In genomic region chrX:31604629-31605221, GRCh38 we compare ENCODE assay signal across 13 cellular contexts.
DNase-seq lines count a peak whose midpoint lies in the region; ATAC-seq and TF ChIP-seq lines count a peak whose summit lies in the region.
"Had no signal": no experiment of that assay in that cellular context is flagged by ENCODE, and none has a peak within 500 bp of the region (broad histone marks: within the 10 kb centered on the region; RNA-seq: fewer than 3 reads in every experiment).

No MANE protein-coding gene starts in this region.

- DNase-seq in NB4 (ENCODE audit: low read depth) (peak; percentile 1), tibial artery (no peak), NCI-H2081 (lab: John Stamatoyannopoulos, UW) (no peak), Calu3 (no peak), heart right ventricle (no peak)
- DNase-seq: activated naive CD8-positive, alpha-beta T cell treated with anti-CD3 and anti-CD28 coated beads, Interleukin-2, amount 10 ng/mL, durations not matched to agents 7 days and 5 days; NCI-H1930; right cardiac atrium had no signal

- H3K36me3 ChIP-seq in tibial artery (no peaks in the 10 kb centered on the region), heart right ventricle (no peaks in the 10 kb centered on the region)
- H3K36me3 ChIP-seq: tibial nerve had no signal

- TF ChIP-seq CTCF in NB4 (IDR thresholded peaks at IDR 0.05; ENCODE audit: low read depth, low read length) (no peak), tibial artery (IDR thresholded peaks at IDR 0.05) (no peak), Calu3 (IDR thresholded peaks at IDR 0.05; ENCODE audit: unreplicated experiment) (no peak), heart right ventricle (IDR thresholded peaks at IDR 0.05) (no peak)

- no TSS peak for BruUV-seq in Calu3 (replicated peaks; lab: Mats Ljungman, UMichigan)

- ATAC-seq in GM18508 (IDR thresholded peaks at IDR 0.05; ENCODE audit: insufficient read depth, unreplicated experiment) (peak; percentile 90), GM21381 (IDR thresholded peaks at IDR 0.05; ENCODE audit: unreplicated experiment) (peak; percentile 73), HG03025 (IDR thresholded peaks at IDR 0.05; ENCODE audit: low FRiP score, unreplicated experiment) (peak; percentile 62), heart right ventricle (no peak)
- ATAC-seq: right cardiac atrium had no signal

- H3K27me3 Mint-ChIP-seq in Calu3 (ENCODE audit: unreplicated experiment) = no peaks in the 10 kb centered on the region
- H3K27me3 Mint-ChIP-seq: activated naive CD8-positive, alpha-beta T cell treated with anti-CD3 and anti-CD28 coated beads, Interleukin-2, amount 10 ng/mL, durations not matched to agents 7 days and 5 days; dendritic cell treated with granulocyte-macrophage colony-stimulating factor and Interleukin-4, amounts not matched to agents 40 ng/mL and 50 ng/mL, for 4 days had no signal

- H3K4me3 Mint-ChIP-seq in Calu3 (ENCODE audit: low read depth, unreplicated experiment) = no peak overlapping the region
- H3K4me3 Mint-ChIP-seq: activated naive CD8-positive, alpha-beta T cell treated with anti-CD3 and anti-CD28 coated beads, Interleukin-2, amount 10 ng/mL, durations not matched to agents 7 days and 5 days; dendritic cell treated with granulocyte-macrophage colony-stimulating factor and Interleukin-4, amounts not matched to agents 40 ng/mL and 50 ng/mL, for 4 days had no signal

- H3K9me3 Mint-ChIP-seq in Calu3 (ENCODE audit: low read depth, unreplicated experiment) = no peaks in the 10 kb centered on the region
- H3K9me3 Mint-ChIP-seq: activated naive CD8-positive, alpha-beta T cell treated with anti-CD3 and anti-CD28 coated beads, Interleukin-2, amount 10 ng/mL, durations not matched to agents 7 days and 5 days; dendritic cell treated with granulocyte-macrophage colony-stimulating factor and Interleukin-4, amounts not matched to agents 40 ng/mL and 50 ng/mL, for 4 days had no signal

- H3K27ac ChIP-seq in tibial artery = no peak overlapping the region
- no peak overlapping the region for H3K27ac ChIP-seq in heart right ventricle
- H3K27ac ChIP-seq: tibial nerve had no signal

- intact Hi-C loops in tibial artery (cut with DNase I; ENCODE audit: low total_unique reads) (no loop called here), Calu3 (cut with micrococcal nuclease; ENCODE audit: unreplicated experiment) (loop anchor here (5.0 kb wide), 1 partner anchor 97 kb away; no protein-coding TSS in a partner anchor), heart right ventricle (cut with DNase I) (no loop called here)

- WGBS in heart right ventricle, 2 donors = 85 to 94% methylated on average over 3 of the region's 3 CpGs

- no peak overlapping the region for H3K4me3 ChIP-seq in NB4 (ENCODE audit: low read depth, low read length)
- no peak overlapping the region for H3K4me3 ChIP-seq in tibial artery
- no peak overlapping the region for H3K4me3 ChIP-seq in heart right ventricle
- H3K4me3 ChIP-seq: tibial nerve had no signal

- H3K4me1 ChIP-seq in tibial artery (no peaks in the 10 kb centered on the region), heart right ventricle (peaks cover 0 to 5% (median 0%) of the 10 kb centered on the region in 9 donors)
- H3K4me1 ChIP-seq: tibial nerve had no signal

- H3K9me3 ChIP-seq in tibial artery (no peaks in the 10 kb centered on the region), heart right ventricle (no peaks in the 10 kb centered on the region)
- H3K9me3 ChIP-seq: tibial nerve had no signal

- H3K4me1 Mint-ChIP-seq in Calu3 (ENCODE audit: low read depth, unreplicated experiment) = peaks cover 6% of the 10 kb centered on the region
- H3K4me1 Mint-ChIP-seq: activated naive CD8-positive, alpha-beta T cell treated with anti-CD3 and anti-CD28 coated beads, Interleukin-2, amount 10 ng/mL, durations not matched to agents 7 days and 5 days had no signal

- H3K27me3 ChIP-seq in tibial artery = no peaks in the 10 kb centered on the region
- H3K27me3 ChIP-seq in heart right ventricle = no peaks in the 10 kb centered on the region
- H3K27me3 ChIP-seq: tibial nerve had no signal

- TF ChIP-seq POLR2A in NB4 (IDR thresholded peaks at IDR 0.05; ENCODE audit: extremely low read depth, insufficient read length) = no peak

- CTCF ChIA-PET in Calu3 (lab: Charles Lee) = no interaction called here

- no peak overlapping the region for H3K27ac Mint-ChIP-seq in Calu3 (ENCODE audit: unreplicated experiment)
- H3K27ac Mint-ChIP-seq: activated naive CD8-positive, alpha-beta T cell treated with anti-CD3 and anti-CD28 coated beads, Interleukin-2, amount 10 ng/mL, durations not matched to agents 7 days and 5 days; dendritic cell treated with granulocyte-macrophage colony-stimulating factor and Interleukin-4, amounts not matched to agents 40 ng/mL and 50 ng/mL, for 4 days had no signal

- H3K36me3 Mint-ChIP-seq in Calu3 (ENCODE audit: insufficient read depth, unreplicated experiment) = no peaks in the 10 kb centered on the region
- H3K36me3 Mint-ChIP-seq: activated naive CD8-positive, alpha-beta T cell treated with anti-CD3 and anti-CD28 coated beads, Interleukin-2, amount 10 ng/mL, durations not matched to agents 7 days and 5 days had no signal

Comparison
In these comparisons a context has a peak if more than half of its experiments do, and no peak if none do; other contexts are left out.
1. ATAC-seq: peak in GM18508 (single experiment), GM21381 (single experiment) and HG03025 (single experiment); none in heart right ventricle (0 of 8).